8 cellular contexts compared by ENCODE assay signal in genomic region chr11:83159901-83160865, GRCh38.
DNase-seq lines count a peak whose midpoint lies in the region; FAIRE-seq and TF ChIP-seq lines count a peak whose summit lies in the region.

No MANE protein-coding gene starts in this region.

- TF ChIP-seq CTCF in AG09309 (IDR thresholded peaks at IDR 0.05; ENCODE audit: control insufficient read depth, insufficient read depth, low read depth, low read length, missing control alignments) (no peak), HL-60 (IDR thresholded peaks at IDR 0.05; ENCODE audit: insufficient read depth, low read length) (no peak), tibial artery (IDR thresholded peaks at IDR 0.05) (no peak)

- H3K4me1 ChIP-seq in tibial artery, result peaks cover 3 to 59% (median 20%) of the 10 kb centered on the region in 4 donors

- H3K9me3 ChIP-seq in tibial artery, result no peaks in the 10 kb centered on the region

- H3K4me3 ChIP-seq in AG09309 (ENCODE audit: control insufficient read depth, low read depth, low read length) (peak overlapping the region; percentile 99), HL-60 (replicated peaks; ENCODE audit: insufficient read depth, low read length) (peak overlapping the region; percentile 76), tibial artery (peak overlapping the region; percentile 88 to 93)

- peaks cover 9 to 13% (median 11%) of the 10 kb centered on the region in 3 donors for H3K36me3 ChIP-seq in tibial artery

- H3K27me3 ChIP-seq in HL-60 (ENCODE audit: insufficient read depth, poor library complexity, severe bottlenecking), result no peaks in the 10 kb centered on the region
- no peaks in the 10 kb centered on the region for H3K27me3 ChIP-seq in tibial artery

- H3K27ac ChIP-seq in HL-60 (replicated peaks) (peak overlapping the region; percentile 99; the same call in 1 of the 2 replicates), tibial artery (peak overlapping the region; percentile 98 to 100)

- DNase-seq in AG09309 (ENCODE audit: low read depth) (no peak), HL-60 (ENCODE audit: low read depth in 1 of 2, low spot score in 1 of 2) (peak in 1 of 2 experiments; percentile 19), amniotic stem cell (lab: John Stamatoyannopoulos, UW) (peak; percentile 11), left kidney (ENCODE audit: low read depth, low spot score) (peak; percentile 11), tibial artery (no peak), NCI-H82 treated with DMSO at 0.1 percent for 48 hours (lab: John Stamatoyannopoulos, UW; ENCODE audit: unreplicated experiment) (no peak), HuH-7 (ENCODE audit: low spot score) (no peak), H54 (ENCODE audit: insufficient read length, low spot score) (no peak)

- no peak for TF ChIP-seq POLR2A in H54 (IDR thresholded peaks at IDR 0.05; ENCODE audit: low read depth, low read length)

- no peak for FAIRE-seq in H54 (lab: Jason Lieb, UNC)

- intact Hi-C loops in tibial artery (cut with DNase I; ENCODE audit: low total_unique reads), result loop anchor here (5.0 to 10.0 kb wide), 2 partner anchors 88 to 255 kb away; partner anchors contain the start of genes DDIAS, PRCP and RAB30

Comparison
In these comparisons a context has a peak if more than half of its experiments do, and no peak if none do; other contexts are left out.
1. DNase-seq: peak in amniotic stem cell (single experiment) and left kidney (single experiment); none in AG09309 (single experiment), tibial artery (0 of 2), NCI-H82 treated with DMSO at 0.1 percent for 48 hours (single experiment), HuH-7 (single experiment) and H54 (single experiment).
2. Peak in every context shown above with its lines, with median percentiles within 50 percentile points of each other: H3K4me3 ChIP-seq.